1 cellular context compared by ENCODE assay signal in genomic region chr9:129148463-129149204, GRCh38.
TF ChIP-seq lines count a peak whose summit lies in the region.

No MANE protein-coding gene starts in this region.

TF ChIP-seq in GM12878, 131 proteins besides CTCF, POLR2A, EP300 and RAD21:
- TF ChIP-seq SMC3 (IDR thresholded peaks at IDR 0.05; ENCODE audit: borderline replicate concordance, low read length) (no peak), RELA (IDR thresholded peaks at IDR 0.05; ENCODE audit: borderline replicate concordance, partially characterized antibody) (no peak), RAD51 (IDR thresholded peaks at IDR 0.05) (peak; percentile 63), ATF7 (IDR thresholded peaks at IDR 0.05; ENCODE audit: low read depth) (0 out of 2 replicates have a peak, but pooled peaks have one; percentile 19), ZSCAN29 (IDR thresholded peaks at IDR 0.05) (no peak), HDAC6 (IDR thresholded peaks at IDR 0.05; ENCODE audit: unreplicated experiment) (no peak), CUX1 (IDR thresholded peaks at IDR 0.05; ENCODE audit: insufficient replicate concordance, low read depth, low read length) (no peak), PKNOX1 (IDR thresholded peaks at IDR 0.05) (peak; percentile 50; the same call in 1 of the 2 replicates), PBX3 (IDR thresholded peaks at IDR 0.05; ENCODE audit: insufficient replicate concordance, low read depth, low read length) (peak; percentile 66), NR2F1 (conservative IDR thresholded peaks at IDR 0.05) (no peak), BHLHE40 (IDR thresholded peaks at IDR 0.05; ENCODE audit: borderline replicate concordance in 1 of 2, low read depth in 2 of 2, low read length in 1 of 2) (peak in 1 of 2 experiments; percentile 28; a peak in 2 of 4 replicates)
